ENCODE assay signal across 8 cellular contexts in the genomic region with DNA sequence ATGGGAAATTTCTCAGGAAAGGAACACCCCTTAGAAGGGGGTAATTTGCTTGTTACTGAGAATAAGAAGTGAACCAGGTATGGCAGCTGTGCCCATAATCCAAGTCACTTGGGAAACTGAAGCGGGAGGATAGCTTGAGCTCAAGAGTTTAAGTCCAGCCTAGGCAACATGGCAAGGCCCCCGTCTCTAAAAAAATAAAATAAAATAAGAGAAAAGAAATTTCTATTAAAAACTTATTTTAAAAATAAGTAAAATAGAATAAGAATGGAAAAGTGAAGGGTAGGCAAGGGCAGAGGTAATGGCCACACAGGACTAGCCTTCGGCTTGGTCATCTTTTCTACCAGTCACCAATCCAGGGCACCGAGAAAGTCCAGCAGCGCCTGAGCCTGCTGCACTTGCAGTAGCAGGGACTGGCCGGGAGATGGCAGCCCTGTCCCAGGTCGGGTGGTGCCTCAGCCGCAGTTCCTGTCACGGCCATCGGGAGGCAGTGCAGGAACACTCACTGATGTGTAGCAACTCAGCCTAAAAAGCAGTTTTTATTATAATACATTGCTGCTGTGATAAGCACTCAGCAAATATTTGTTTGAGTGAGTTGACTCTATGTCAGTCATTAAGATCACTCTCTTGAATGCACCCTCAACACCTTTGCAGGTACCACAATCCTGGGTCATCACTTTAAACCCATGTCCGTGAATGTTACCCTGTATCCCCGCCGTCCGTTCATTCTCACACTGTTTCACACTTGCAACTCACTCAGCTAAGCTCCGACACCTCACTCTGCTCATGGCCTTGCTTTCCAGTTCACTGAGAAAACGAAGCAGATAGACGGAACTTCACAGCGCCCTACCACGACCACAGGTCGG. TPM values are rescaled to one million over a fixed set of nuclear protein-coding genes. Genes with fewer than 3 reads are reported as not detected.
DNase-seq lines count a peak whose midpoint lies in the region; FAIRE-seq and TF ChIP-seq lines count a peak whose summit lies in the region.

No MANE protein-coding gene starts in this region.

- no peaks in the 10 kb centered on the region for H3K36me3 ChIP-seq in SJCRH30
- H3K36me3 ChIP-seq in ovary: no peaks in the 10 kb centered on the region
- H3K36me3 ChIP-seq in tibial artery: no peaks in the 10 kb centered on the region

- peak; percentile 56 for FAIRE-seq in G401.6 (lab: Jason Lieb, UNC)

- H3K27me3 ChIP-seq in SJCRH30 (no peaks in the 10 kb centered on the region), ovary (no peaks in the 10 kb centered on the region), tibial artery (no peaks in the 10 kb centered on the region)

- no peak overlapping the region for H3K27ac ChIP-seq in SJCRH30
- no peak overlapping the region for H3K27ac ChIP-seq in ovary
- no peak overlapping the region for H3K27ac ChIP-seq in tibial artery

- H3K9me3 ChIP-seq in SJCRH30 (replicated peaks) (no peaks in the 10 kb centered on the region), ovary (no peaks in the 10 kb centered on the region), tibial artery (no peaks in the 10 kb centered on the region)

- WGBS in ovary, 3 donors: 50 to 56% (median 53%) methylated on average over 20 of the region's 20 CpGs

- TF ChIP-seq EP300 in ovary (IDR thresholded peaks at IDR 0.05): no peak

- TF ChIP-seq CTCF in ovary (IDR thresholded peaks at IDR 0.05) (peak; percentile 98 to 100 (median 99)), tibial artery (IDR thresholded peaks at IDR 0.05) (peak; percentile 100)

- DNase-seq in H4 (ENCODE audit: low spot score) (peak; percentile 85), LoVo (ENCODE audit: low spot score) (peak; percentile 79), SJCRH30 (peak; percentile 68 to 84), activated gamma-delta T cell treated with Interleukin-2 at 50 U/mL for 16 hours (peak; percentile 93), germinal center (ENCODE audit: low spot score) (peak; percentile 85), ovary (peak; percentile 79 to 92 (median 89)), tibial artery (peak; percentile 90 to 91)

- H3K4me3 ChIP-seq in SJCRH30 (no peak overlapping the region), ovary (no peak overlapping the region), tibial artery (no peak overlapping the region)

- H3K4me1 ChIP-seq in SJCRH30 (no peaks in the 10 kb centered on the region), ovary (ENCODE audit: insufficient read depth) (no peaks in the 10 kb centered on the region), tibial artery (no peaks in the 10 kb centered on the region)

- TF ChIP-seq POLR2A in ovary (IDR thresholded peaks at IDR 0.05): peak; percentile 22

- intact Hi-C loops in ovary (cut with DNase I) (loop anchor here (2.0 to 5.0 kb wide), 3 partner anchors 310 to 313 kb away; no protein-coding TSS in a partner anchor), tibial artery (cut with DNase I; ENCODE audit: low total_unique reads) (loop anchor here (1.0 to 10.0 kb wide), 4 partner anchors 120 to 483 kb away; no protein-coding TSS in a partner anchor)

RNA-seq across cellular contexts. Expression of a gene that starts 23.2 kb away (rescaled TPM):
- not detected in 2 replicates for total RNA-seq in H4 (2014; rRNA removed; shearing (Covaris generic))
- not detected in 2 replicates for total RNA-seq in SJCRH30 (2014; rRNA removed; shearing (Covaris generic))
- not detected for total RNA-seq in ovary
- not detected for polyA plus RNA-seq in ovary
